ENCODE assay signal across 2 cellular contexts in the genomic region with DNA sequence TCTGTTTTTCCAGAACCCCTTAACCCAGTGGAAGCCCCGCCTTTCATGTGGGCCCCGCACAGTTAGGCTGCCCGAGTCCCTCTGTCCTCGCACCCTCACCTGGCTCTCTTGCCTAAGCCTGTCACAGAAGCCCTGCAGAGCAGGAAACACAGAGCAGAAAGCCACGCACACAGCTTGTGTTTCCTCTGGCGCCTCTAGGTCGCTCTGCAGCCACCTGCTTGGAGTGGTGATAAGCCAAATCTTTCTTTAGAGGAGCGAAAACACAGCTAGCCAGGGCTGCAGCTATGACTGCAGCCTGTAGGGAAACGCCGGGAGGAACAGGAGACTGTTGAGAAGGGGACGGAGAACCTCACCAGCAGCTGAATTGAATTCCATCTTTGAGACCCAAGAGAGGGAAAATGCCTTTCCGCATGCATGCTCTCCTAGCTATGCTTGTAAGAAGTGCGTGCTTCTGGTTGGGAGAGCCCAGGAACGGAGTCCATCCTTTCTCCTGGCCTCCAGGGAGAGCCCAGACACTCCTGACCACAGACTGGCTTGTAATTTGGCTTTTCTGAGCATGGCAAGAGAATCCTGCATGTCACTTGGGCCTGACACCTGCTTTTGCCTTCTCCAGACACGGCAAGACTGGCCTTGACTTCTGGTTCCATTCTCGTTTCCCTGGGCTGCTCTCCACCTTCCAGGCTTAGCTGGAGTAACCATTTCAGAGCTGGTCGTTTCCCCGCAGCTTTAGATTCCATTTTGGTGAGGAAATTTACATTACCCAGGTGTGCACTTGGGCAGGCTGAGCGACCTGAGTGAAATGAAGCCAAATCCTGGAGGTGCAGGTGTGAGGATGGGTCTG.
TF ChIP-seq lines count a peak whose summit lies in the region.

No MANE protein-coding gene starts in this region.

TF ChIP-seq in H1, 55 proteins besides CTCF, POLR2A, EP300 and RAD21:
- no peak for TF ChIP-seq SIX5 (IDR thresholded peaks at IDR 0.05; ENCODE audit: low read depth, low read length)
- no peak for TF ChIP-seq SUZ12 (IDR thresholded peaks at IDR 0.05; ENCODE audit: low read length)
- TF ChIP-seq EZH2 (IDR thresholded peaks at IDR 0.05; ENCODE audit: low read depth, low read length, severe bottlenecking): no peak
- TF ChIP-seq NANOG (IDR thresholded peaks at IDR 0.05; ENCODE audit: insufficient read depth, low read depth, low read length, poor library complexity, severe bottlenecking): no peak
- TF ChIP-seq RNF2 (IDR thresholded peaks at IDR 0.05; ENCODE audit: borderline replicate concordance, low read depth, low read length, missing control alignments, poor library complexity, severe bottlenecking): no peak
- no peak for TF ChIP-seq GTF2F1 (IDR thresholded peaks at IDR 0.05; ENCODE audit: borderline replicate concordance, low read depth, low read length)
- no peak for TF ChIP-seq TCF12 (IDR thresholded peaks at IDR 0.05; ENCODE audit: low read depth, low read length)
- TF ChIP-seq BCL11A (IDR thresholded peaks at IDR 0.05; ENCODE audit: low read depth in 2 of 2, low read length in 2 of 2): no peak
- TF ChIP-seq, protein P1, sequence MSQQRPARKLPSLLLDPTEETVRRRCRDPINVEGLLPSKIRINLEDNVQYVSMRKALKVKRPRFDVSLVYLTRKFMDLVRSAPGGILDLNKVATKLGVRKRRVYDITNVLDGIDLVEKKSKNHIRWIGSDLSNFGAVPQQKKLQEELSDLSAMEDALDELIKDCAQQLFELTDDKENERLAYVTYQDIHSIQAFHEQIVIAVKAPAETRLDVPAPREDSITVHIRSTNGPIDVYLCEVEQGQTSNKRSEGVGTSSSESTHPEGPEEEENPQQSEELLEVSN (IDR thresholded peaks at IDR 0.05): no peak
- no peak for TF ChIP-seq RBBP5 (IDR thresholded peaks at IDR 0.05; ENCODE audit: borderline replicate concordance, low read depth, low read length)

TF ChIP-seq in HEK293T, 16 proteins besides CTCF, POLR2A, EP300 and RAD21:
- TF ChIP-seq TARDBP (IDR thresholded peaks at IDR 0.05): no peak
- no peak for TF ChIP-seq ZNF384 (IDR thresholded peaks at IDR 0.05)
- TF ChIP-seq NFRKB (IDR thresholded peaks at IDR 0.05): no peak
